ENCODE assay signal across 1 cellular context in the genomic region with DNA sequence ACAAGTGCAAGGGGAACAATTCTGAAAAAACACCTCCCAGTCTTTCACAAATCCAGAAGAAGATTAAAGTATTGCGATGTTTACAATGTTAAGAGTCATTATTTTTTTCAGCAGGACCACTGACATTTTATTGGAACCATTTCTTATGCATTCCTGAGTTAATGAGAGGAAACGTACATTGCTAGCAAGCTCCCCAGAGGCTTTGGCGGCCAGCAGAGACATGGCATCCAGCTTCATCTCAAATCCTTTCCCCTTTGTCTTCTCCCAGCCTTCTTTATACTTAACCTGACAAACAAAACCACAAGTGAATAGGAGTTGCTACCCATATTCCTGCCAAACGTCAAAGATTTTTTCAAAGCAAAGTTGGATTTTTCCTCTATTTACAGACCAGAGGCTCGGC.
TF ChIP-seq lines count a peak whose summit lies in the region.

No MANE protein-coding gene starts in this region.

TF ChIP-seq in HepG2, 621 proteins besides CTCF, POLR2A, EP300 and RAD21:
- TF ChIP-seq KDM6A (CRISPR knock-in tag; IDR thresholded peaks at IDR 0.05; ENCODE audit: low read depth), result no peak
